In genomic region chr2:226758886-226759660, GRCh38 we compare ENCODE assay signal across 13 cellular contexts. TPM values are rescaled to one million over a fixed set of nuclear protein-coding genes. Genes with fewer than 3 reads are reported as not detected.
DNase-seq lines count a peak whose midpoint lies in the region; ATAC-seq and TF ChIP-seq lines count a peak whose summit lies in the region.
"Had no signal": no experiment of that assay in that cellular context is flagged by ENCODE, and none has a peak within 500 bp of the region (broad histone marks: within the 10 kb centered on the region; RNA-seq: fewer than 3 reads in every experiment).

No MANE protein-coding gene starts in this region.

- H3K27ac ChIP-seq in SJCRH30 = peak overlapping the region; percentile 98
- H3K27ac ChIP-seq: suprapubic skin had no signal

- H3K4me1 ChIP-seq in SJCRH30 = peaks cover 66% of the 10 kb centered on the region

- no peak for ATAC-seq in HG03196 (IDR thresholded peaks at IDR 0.05; ENCODE audit: unreplicated experiment)
- ATAC-seq: activated CD4-positive, alpha-beta T cell treated with anti-CD3 and anti-CD28 coated beads for 36 hours had no signal

- peaks cover 12% of the 10 kb centered on the region for H3K9me3 ChIP-seq in SJCRH30 (replicated peaks)
- H3K9me3 ChIP-seq: HAP-1, suprapubic skin had no signal

- H3K4me3 ChIP-seq in SJCRH30 (peak overlapping the region; percentile 4; the same call in 1 of the 2 replicates), foreskin fibroblast (ENCODE audit: low read depth in 1 of 2, low read length in 2 of 2) (no peak overlapping the region), skeletal muscle cell (ENCODE audit: low read depth, low read length) (no peak overlapping the region), H7 (ENCODE audit: insufficient read depth, low read depth, low read length) (no peak overlapping the region)
- H3K4me3 ChIP-seq: HAP-1, suprapubic skin had no signal

- H3K27me3 ChIP-seq in SJCRH30 (no peaks in the 10 kb centered on the region), H7 (ENCODE audit: control insufficient read depth, insufficient read depth, low read length) (no peaks in the 10 kb centered on the region)
- H3K27me3 ChIP-seq: suprapubic skin had no signal

- no peak for TF ChIP-seq CTCF in foreskin fibroblast (IDR thresholded peaks at IDR 0.05; ENCODE audit: low read depth, low read length)

- DNase-seq in EL (peak; percentile 77), SJCRH30 (peak; percentile 85 to 90), foreskin fibroblast (peak; percentile 85 to 90), skeletal muscle cell (ENCODE audit: low read depth) (peak; percentile 70), H7 (no peak), activated gamma-delta T cell treated with Interleukin-2 at 50 U/mL for 16 hours (no peak), NCI-H1092 treated with DMSO at 0.1 percent for 48 hours (lab: John Stamatoyannopoulos, UW) (no peak)
- DNase-seq: activated CD4-positive, alpha-beta T cell treated with anti-CD3 and anti-CD28 coated beads for 36 hours; naive B cell; NCI-H1930 had no signal

- H3K36me3 ChIP-seq in SJCRH30 (peaks cover 18% of the 10 kb centered on the region), H7 (replicated peaks; ENCODE audit: control insufficient read depth, insufficient read depth, low read length) (no peaks in the 10 kb centered on the region)
- H3K36me3 ChIP-seq: HAP-1, suprapubic skin had no signal

RNA-seq across cellular contexts. Expression of gene IRS1, which starts 40.5 kb away (rescaled TPM):
- total RNA-seq in SJCRH30 (2014; rRNA removed; shearing (Covaris generic)) = 17.6 and 20.9 TPM in 2 replicates
- total RNA-seq in H7 (2014; rRNA removed; shearing (Covaris generic)) = 15.2 and 17.1 TPM in 2 replicates

Comparison
In these comparisons a context has a peak if more than half of its experiments do, and no peak if none do; other contexts are left out.
1. DNase-seq: peak in EL (single experiment), SJCRH30 (2 of 2), foreskin fibroblast (2 of 2) and skeletal muscle cell (single experiment); none in H7 (single experiment), activated gamma-delta T cell treated with Interleukin-2 at 50 U/mL for 16 hours (single experiment) and NCI-H1092 treated with DMSO at 0.1 percent for 48 hours (single experiment).